Comparison of ENCODE assay signal across 19 cellular contexts in the genomic region with DNA sequence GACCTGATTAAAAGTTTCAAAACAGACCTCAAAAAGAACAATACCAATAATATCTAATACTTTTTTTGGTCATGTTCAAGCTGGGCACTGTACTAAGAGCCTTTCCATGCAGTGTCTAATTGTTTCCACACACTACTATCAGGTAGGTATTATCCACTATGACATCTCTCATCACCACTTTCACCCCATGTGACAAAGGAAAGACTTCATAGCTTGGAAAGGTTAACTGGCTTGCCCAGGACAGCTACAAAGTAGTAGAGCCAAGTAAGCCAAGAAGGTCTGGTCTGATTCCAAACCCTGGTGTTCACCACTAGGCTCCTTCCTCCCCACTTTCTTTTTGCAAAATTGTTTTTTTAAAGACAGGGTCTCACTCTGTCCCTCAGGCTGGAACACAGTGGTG.
A peak's percentile ranks its signal among the peaks of the same experiment; 100 is the strongest.
DNase-seq lines count a peak whose midpoint lies in the region; ATAC-seq and TF ChIP-seq lines count a peak whose summit lies in the region.
"Had no signal": no experiment of that assay in that cellular context is flagged by ENCODE, and none has a peak within 500 bp of the region (broad histone marks: within the 10 kb centered on the region; RNA-seq: fewer than 3 reads in every experiment).

No MANE protein-coding gene starts in this region.

- H3K9me3 Mint-ChIP-seq in T-helper 2 cell treated with Interferon-gamma antibody and Interleukin-4, amounts not matched to agents 5 μg/mL and 100 μg/mL, for 36 hours: no peaks in the 10 kb centered on the region
- H3K9me3 Mint-ChIP-seq: CD4-positive, alpha-beta T cell had no signal

- no peaks in the 10 kb centered on the region for H3K9me3 ChIP-seq in ascending aorta
- no peaks in the 10 kb centered on the region for H3K9me3 ChIP-seq in gastroesophageal sphincter
- H3K9me3 ChIP-seq in uterus: no peaks in the 10 kb centered on the region
- H3K9me3 ChIP-seq: BLaER1, Caco-2, HAP-1, SJCRH30 had no signal

- no peak for TF ChIP-seq CTCF in ascending aorta (IDR thresholded peaks at IDR 0.05)
- no peak for TF ChIP-seq CTCF in gastroesophageal sphincter (IDR thresholded peaks at IDR 0.05)
- TF ChIP-seq CTCF in uterus (IDR thresholded peaks at IDR 0.05): no peak

- H3K4me1 Mint-ChIP-seq in T-helper 2 cell treated with Interferon-gamma antibody and Interleukin-4, amounts not matched to agents 5 μg/mL and 100 μg/mL, for 36 hours (ENCODE audit: low read depth): no peaks in the 10 kb centered on the region

- H3K9ac ChIP-seq in rectal smooth muscle tissue (ENCODE audit: low read length): no peak overlapping the region
- H3K9ac ChIP-seq: BLaER1, GM23248 had no signal

- peak overlapping the region; percentile 78 to 79 for H3K27ac ChIP-seq in ascending aorta
- H3K27ac ChIP-seq in gastroesophageal sphincter: peak overlapping the region in 3 of 4 donors; percentile 81 to 86 (median 81)
- peak overlapping the region; percentile 95 for H3K27ac ChIP-seq in rectal smooth muscle tissue (ENCODE audit: low read depth, low read length)
- peak overlapping the region; percentile 24 to 82 for H3K27ac ChIP-seq in uterus
- H3K27ac ChIP-seq: BLaER1, GM23248, SJCRH30 had no signal

- TF ChIP-seq POLR2A in gastroesophageal sphincter (IDR thresholded peaks at IDR 0.05) (no peak), uterus (IDR thresholded peaks at IDR 0.05) (no peak)

- H3K27me3 Mint-ChIP-seq in T-helper 2 cell treated with Interferon-gamma antibody and Interleukin-4, amounts not matched to agents 5 μg/mL and 100 μg/mL, for 36 hours (ENCODE audit: low read depth): no peaks in the 10 kb centered on the region
- H3K27me3 Mint-ChIP-seq: CD4-positive, alpha-beta T cell had no signal

- no peaks in the 10 kb centered on the region for H3K36me3 Mint-ChIP-seq in T-helper 2 cell treated with Interferon-gamma antibody and Interleukin-4, amounts not matched to agents 5 μg/mL and 100 μg/mL, for 36 hours (ENCODE audit: low read depth)

- H3K4me1 ChIP-seq in ascending aorta (peaks cover 9 to 62% of the 10 kb centered on the region in 2 donors), gastroesophageal sphincter (peaks cover 0 to 80% (median 11%) of the 10 kb centered on the region in 3 donors), rectal smooth muscle tissue (ENCODE audit: control insufficient read depth, insufficient read depth, low read length) (peaks cover 64% of the 10 kb centered on the region), uterus (no peaks in the 10 kb centered on the region)
- H3K4me1 ChIP-seq: Caco-2, HAP-1 had no signal

- ATAC-seq in gastroesophageal sphincter: no peak

- no peak overlapping the region for H3K4me3 ChIP-seq in ascending aorta
- H3K4me3 ChIP-seq in gastroesophageal sphincter: no peak overlapping the region
- no peak overlapping the region for H3K4me3 ChIP-seq in rectal smooth muscle tissue (ENCODE audit: low read length)
- H3K4me3 ChIP-seq in uterus: no peak overlapping the region
- H3K4me3 ChIP-seq: BLaER1, GM23248, HAP-1, SJCRH30 had no signal

- no peak overlapping the region for H3K27ac Mint-ChIP-seq in T-helper 2 cell treated with Interferon-gamma antibody and Interleukin-4, amounts not matched to agents 5 μg/mL and 100 μg/mL, for 36 hours
- H3K27ac Mint-ChIP-seq: CD4-positive, alpha-beta T cell had no signal

- DNase-seq in ascending aorta (ENCODE audit: low spot score in 2 of 2) (no peak), uterus (no peak), COLO829 (ENCODE audit: low spot score) (no peak), Ammon's horn (ENCODE audit: low spot score) (no peak)
- no peak for DNase-seq in T-helper 2 cell treated with Interferon-gamma antibody and Interleukin-4, amounts not matched to agents 5 μg/mL and 100 μg/mL, for 36 hours (ENCODE audit: low spot score)
- DNase-seq: Caco-2; CD4-positive, alpha-beta T cell; DND-41; KG1; NCI-H1105 treated with DMSO at 0.1 percent for 48 hours; NCI-H2081; NCI-H2171; NCI-H345 had no signal

- H3K4me3 Mint-ChIP-seq in T-helper 2 cell treated with Interferon-gamma antibody and Interleukin-4, amounts not matched to agents 5 μg/mL and 100 μg/mL, for 36 hours: no peak overlapping the region
- H3K4me3 Mint-ChIP-seq: CD4-positive, alpha-beta T cell had no signal

- no peaks in the 10 kb centered on the region for H3K27me3 ChIP-seq in ascending aorta
- H3K27me3 ChIP-seq in gastroesophageal sphincter: no peaks in the 10 kb centered on the region
- no peaks in the 10 kb centered on the region for H3K27me3 ChIP-seq in rectal smooth muscle tissue (ENCODE audit: control insufficient read depth, insufficient read depth, low read length)
- H3K27me3 ChIP-seq in uterus: no peaks in the 10 kb centered on the region
- H3K27me3 ChIP-seq: BLaER1, SJCRH30 had no signal

- intact Hi-C loops in ascending aorta (cut with DNase I) (loop anchor here (5.0 kb wide), 1 partner anchor 40 kb away; no protein-coding TSS in a partner anchor), uterus (cut with DNase I; ENCODE audit: low total_unique reads) (no loop called here)

- no peak for TF ChIP-seq EP300 in gastroesophageal sphincter (IDR thresholded peaks at IDR 0.05)

- no peaks in the 10 kb centered on the region for H3K36me3 ChIP-seq in ascending aorta
- no peaks in the 10 kb centered on the region for H3K36me3 ChIP-seq in gastroesophageal sphincter
- H3K36me3 ChIP-seq in rectal smooth muscle tissue (ENCODE audit: control insufficient read depth, insufficient read depth, low read length): no peaks in the 10 kb centered on the region
- H3K36me3 ChIP-seq in uterus: no peaks in the 10 kb centered on the region
- H3K36me3 ChIP-seq: BLaER1, HAP-1, SJCRH30 had no signal
